ENCODE assay signal across 1 cellular context in the genomic region with DNA sequence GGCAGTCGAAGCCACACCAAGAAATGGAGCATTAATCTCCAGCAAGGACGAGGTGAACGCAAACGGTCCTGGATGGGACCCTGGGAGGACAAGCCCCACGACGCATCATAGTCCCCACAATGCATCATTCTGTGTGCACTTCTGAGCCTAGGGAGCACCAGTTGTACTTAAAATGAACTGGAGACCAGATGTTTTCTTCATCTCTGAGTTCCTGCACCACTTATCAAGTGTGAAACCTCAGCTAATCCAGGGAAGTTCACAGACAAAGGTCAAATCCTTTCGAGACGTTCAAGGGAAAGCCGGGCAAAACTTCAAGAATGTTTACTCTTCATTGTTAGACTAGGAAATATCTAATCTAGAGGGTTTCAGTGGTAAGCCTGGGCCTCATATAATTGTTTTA.
TF ChIP-seq lines count a peak whose summit lies in the region.

No MANE protein-coding gene starts in this region.

TF ChIP-seq in HepG2, 621 proteins besides CTCF, POLR2A, EP300 and RAD21:
- TF ChIP-seq, protein P1, sequence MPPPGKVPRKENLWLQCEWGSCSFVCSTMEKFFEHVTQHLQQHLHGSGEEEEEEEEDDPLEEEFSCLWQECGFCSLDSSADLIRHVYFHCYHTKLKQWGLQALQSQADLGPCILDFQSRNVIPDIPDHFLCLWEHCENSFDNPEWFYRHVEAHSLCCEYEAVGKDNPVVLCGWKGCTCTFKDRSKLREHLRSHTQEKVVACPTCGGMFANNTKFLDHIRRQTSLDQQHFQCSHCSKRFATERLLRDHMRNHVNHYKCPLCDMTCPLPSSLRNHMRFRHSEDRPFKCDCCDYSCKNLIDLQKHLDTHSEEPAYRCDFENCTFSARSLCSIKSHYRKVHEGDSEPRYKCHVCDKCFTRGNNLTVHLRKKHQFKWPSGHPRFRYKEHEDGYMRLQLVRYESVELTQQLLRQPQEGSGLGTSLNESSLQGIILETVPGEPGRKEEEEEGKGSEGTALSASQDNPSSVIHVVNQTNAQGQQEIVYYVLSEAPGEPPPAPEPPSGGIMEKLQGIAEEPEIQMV (CRISPR knock-in tag; IDR thresholded peaks at IDR 0.05; ENCODE audit: low read depth): no peak
- no peak for TF ChIP-seq KDM5B (CRISPR knock-in tag; IDR thresholded peaks at IDR 0.05; ENCODE audit: borderline replicate concordance)
- no peak for TF ChIP-seq ZNF235 (CRISPR knock-in tag; IDR thresholded peaks at IDR 0.05; ENCODE audit: borderline replicate concordance)
- no peak for TF ChIP-seq ZSCAN22 (CRISPR knock-in tag; IDR thresholded peaks at IDR 0.05)
- TF ChIP-seq ZNF792 (CRISPR knock-in tag; IDR thresholded peaks at IDR 0.05): no peak
- TF ChIP-seq GLI4 (CRISPR knock-in tag; IDR thresholded peaks at IDR 0.05; ENCODE audit: borderline replicate concordance): no peak
- TF ChIP-seq SALL1 (CRISPR knock-in tag; IDR thresholded peaks at IDR 0.05): no peak
- no peak for TF ChIP-seq ZEB1 (IDR thresholded peaks at IDR 0.05; ENCODE audit: insufficient replicate concordance, low read depth)
- no peak for TF ChIP-seq ZNF432 (CRISPR knock-in tag; IDR thresholded peaks at IDR 0.05; ENCODE audit: borderline replicate concordance)
- TF ChIP-seq MEF2D (CRISPR knock-in tag; IDR thresholded peaks at IDR 0.05): no peak
- TF ChIP-seq, protein P2, sequence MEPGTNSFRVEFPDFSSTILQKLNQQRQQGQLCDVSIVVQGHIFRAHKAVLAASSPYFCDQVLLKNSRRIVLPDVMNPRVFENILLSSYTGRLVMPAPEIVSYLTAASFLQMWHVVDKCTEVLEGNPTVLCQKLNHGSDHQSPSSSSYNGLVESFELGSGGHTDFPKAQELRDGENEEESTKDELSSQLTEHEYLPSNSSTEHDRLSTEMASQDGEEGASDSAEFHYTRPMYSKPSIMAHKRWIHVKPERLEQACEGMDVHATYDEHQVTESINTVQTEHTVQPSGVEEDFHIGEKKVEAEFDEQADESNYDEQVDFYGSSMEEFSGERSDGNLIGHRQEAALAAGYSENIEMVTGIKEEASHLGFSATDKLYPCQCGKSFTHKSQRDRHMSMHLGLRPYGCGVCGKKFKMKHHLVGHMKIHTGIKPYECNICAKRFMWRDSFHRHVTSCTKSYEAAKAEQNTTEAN (CRISPR knock-in tag; conservative IDR thresholded peaks at IDR 0.05): no peak
- TF ChIP-seq ZNF879 (CRISPR knock-in tag; IDR thresholded peaks at IDR 0.05): no peak
- TF ChIP-seq, protein P3, sequence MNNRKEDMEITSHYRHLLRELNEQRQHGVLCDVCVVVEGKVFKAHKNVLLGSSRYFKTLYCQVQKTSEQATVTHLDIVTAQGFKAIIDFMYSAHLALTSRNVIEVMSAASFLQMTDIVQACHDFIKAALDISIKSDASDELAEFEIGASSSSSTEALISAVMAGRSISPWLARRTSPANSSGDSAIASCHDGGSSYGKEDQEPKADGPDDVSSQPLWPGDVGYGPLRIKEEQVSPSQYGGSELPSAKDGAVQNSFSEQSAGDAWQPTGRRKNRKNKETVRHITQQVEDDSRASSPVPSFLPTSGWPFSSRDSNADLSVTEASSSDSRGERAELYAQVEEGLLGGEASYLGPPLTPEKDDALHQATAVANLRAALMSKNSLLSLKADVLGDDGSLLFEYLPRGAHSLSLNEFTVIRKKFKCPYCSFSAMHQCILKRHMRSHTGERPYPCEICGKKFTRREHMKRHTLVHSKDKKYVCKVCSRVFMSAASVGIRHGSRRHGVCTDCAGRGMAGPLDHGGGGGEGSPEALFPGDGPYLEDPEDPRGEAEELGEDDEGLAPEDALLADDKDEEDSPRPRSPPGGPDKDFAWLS (CRISPR knock-in tag; IDR thresholded peaks at IDR 0.05; ENCODE audit: borderline replicate concordance): no peak
- TF ChIP-seq PITX1 (CRISPR knock-in tag; IDR thresholded peaks at IDR 0.05): no peak
- no peak for TF ChIP-seq ZNF598 (CRISPR knock-in tag; IDR thresholded peaks at IDR 0.05; ENCODE audit: borderline replicate concordance)
- TF ChIP-seq, protein P4, sequence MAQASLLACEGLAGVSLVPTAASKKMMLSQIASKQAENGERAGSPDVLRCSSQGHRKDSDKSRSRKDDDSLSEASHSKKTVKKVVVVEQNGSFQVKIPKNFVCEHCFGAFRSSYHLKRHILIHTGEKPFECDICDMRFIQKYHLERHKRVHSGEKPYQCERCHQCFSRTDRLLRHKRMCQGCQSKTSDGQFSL (CRISPR knock-in tag; IDR thresholded peaks at IDR 0.05): no peak
- TF ChIP-seq MATR3 (CRISPR knock-in tag; IDR thresholded peaks at IDR 0.05): no peak
